ENCODE assay signal across 8 cellular contexts in the genomic region with DNA sequence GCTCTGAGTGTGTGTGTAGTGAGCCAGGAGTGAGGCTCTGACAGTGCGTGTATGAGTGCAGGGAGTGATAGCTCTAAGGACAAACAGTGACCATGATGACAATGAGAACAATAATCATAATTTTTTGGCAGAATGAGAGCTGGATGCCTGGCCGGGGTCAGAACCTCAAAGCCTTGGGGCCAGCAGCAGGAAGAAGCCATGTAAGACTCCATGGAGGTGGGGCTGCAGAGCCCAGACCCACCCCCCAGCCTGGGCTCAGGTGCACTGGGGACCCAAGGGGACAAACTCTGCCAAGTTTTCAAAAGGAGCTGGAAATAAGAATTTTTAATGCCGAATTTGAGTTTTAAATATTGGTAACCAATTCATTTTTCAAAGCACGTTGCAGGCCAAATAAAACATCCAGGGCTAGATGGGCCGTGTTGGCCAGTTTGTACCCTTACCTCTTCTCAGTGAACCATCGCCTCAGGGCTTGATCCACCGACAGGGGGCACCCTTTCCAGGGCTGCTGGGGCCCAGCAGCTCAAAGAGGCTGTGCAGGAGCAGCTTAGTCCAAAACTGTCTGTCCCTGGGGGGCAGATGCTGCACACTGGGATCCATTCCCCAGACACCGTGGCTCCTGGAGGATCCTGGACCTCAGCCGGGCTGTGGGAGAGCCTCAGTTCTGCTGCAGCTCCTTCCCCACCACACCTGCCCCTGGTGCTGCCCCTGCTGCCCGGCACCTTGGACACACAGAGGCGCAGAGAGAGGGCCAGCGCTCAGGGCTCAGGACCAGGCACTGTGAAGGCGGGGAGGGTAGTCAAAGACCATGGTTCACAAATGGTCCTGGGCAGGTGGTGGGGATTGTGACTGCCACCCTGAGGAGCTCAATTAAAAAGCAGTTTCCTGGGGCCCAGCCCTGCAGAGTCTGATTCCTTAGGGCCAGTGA.
A peak's percentile ranks its signal among the peaks of the same experiment; 100 is the strongest.
DNase-seq lines count a peak whose midpoint lies in the region; ATAC-seq and TF ChIP-seq lines count a peak whose summit lies in the region.

No MANE protein-coding gene starts in this region.

- no peaks in the 10 kb centered on the region for H3K79me2 ChIP-seq in OCI-LY3 (ENCODE audit: low read length)
- no peaks in the 10 kb centered on the region for H3K79me2 ChIP-seq in fibroblast of lung (ENCODE audit: control insufficient read depth, insufficient read depth, low read length)

- 50 to 60% methylated on average over 8 to 13 of the region's 13 CpGs for WGBS in upper lobe of left lung, 2 donors

- H3K4me1 ChIP-seq in OCI-LY3 (ENCODE audit: low read length) = no peaks in the 10 kb centered on the region
- H3K4me1 ChIP-seq in fibroblast of lung (ENCODE audit: control insufficient read depth, extremely low read depth, insufficient read depth, low read length) = no peaks in the 10 kb centered on the region
- no peaks in the 10 kb centered on the region for H3K4me1 ChIP-seq in upper lobe of left lung

- H3K27ac ChIP-seq in OCI-LY3 (ENCODE audit: low read length) (no peak overlapping the region), fibroblast of lung (ENCODE audit: insufficient read depth, low read length) (no peak overlapping the region), upper lobe of left lung (no peak overlapping the region)

- no peak overlapping the region for H3K4me3 ChIP-seq in OCI-LY3 (ENCODE audit: low read length)
- no peak overlapping the region for H3K4me3 ChIP-seq in fibroblast of lung (replicated peaks in 1 of 4; ENCODE audit: control extremely low read depth in 1 of 4, insufficient read depth in 1 of 4, low read depth in 3 of 4, low read length in 4 of 4)
- H3K4me3 ChIP-seq in upper lobe of left lung = no peak overlapping the region

- H2AFZ ChIP-seq in OCI-LY3 (ENCODE audit: low read depth, low read length) = no peak overlapping the region
- H2AFZ ChIP-seq in fibroblast of lung (ENCODE audit: low read length) = no peak overlapping the region

- no peaks in the 10 kb centered on the region for H3K36me3 ChIP-seq in OCI-LY3 (replicated peaks; ENCODE audit: low read depth, low read length)
- no peaks in the 10 kb centered on the region for H3K36me3 ChIP-seq in fibroblast of lung (ENCODE audit: control insufficient read depth, insufficient read depth, low read length)
- H3K36me3 ChIP-seq in upper lobe of left lung = no peaks in the 10 kb centered on the region

- H4K20me1 ChIP-seq in OCI-LY3 (ENCODE audit: insufficient read depth, low read length) (no peaks in the 10 kb centered on the region), fibroblast of lung (ENCODE audit: control insufficient read depth, extremely low read depth, insufficient read depth, low read length) (no peaks in the 10 kb centered on the region)

- no peak overlapping the region for H3K9ac ChIP-seq in OCI-LY3 (ENCODE audit: low read length)
- H3K9ac ChIP-seq in fibroblast of lung (ENCODE audit: insufficient read depth, low read length) = no peak overlapping the region

- H3K4me2 ChIP-seq in OCI-LY3 (ENCODE audit: low read length) (no peak overlapping the region), fibroblast of lung (ENCODE audit: extremely low read depth, insufficient read depth, low read length) (no peak overlapping the region)

- ATAC-seq in upper lobe of left lung (ENCODE audit: low FRiP score in 2 of 2) = peak in 1 of 2 donors; percentile 4
- no peak for ATAC-seq in GM19023 (IDR thresholded peaks at IDR 0.05; ENCODE audit: unreplicated experiment)
- no peak for ATAC-seq in HG02981 (IDR thresholded peaks at IDR 0.05; ENCODE audit: unreplicated experiment)

- TF ChIP-seq EP300 in upper lobe of left lung (IDR thresholded peaks at IDR 0.05) = no peak

- TF ChIP-seq CTCF in OCI-LY3 (IDR thresholded peaks at IDR 0.05; ENCODE audit: low read depth, low read length) = peak; percentile 46
- peak; percentile 5 to 18 for TF ChIP-seq CTCF in fibroblast of lung (conservative IDR thresholded peaks at IDR 0.05 in 1 of 2, IDR thresholded peaks at IDR 0.05 in 1 of 2; ENCODE audit: low read depth in 1 of 2, low read length in 2 of 2)
- peak in 4 of 6 experiments; percentile 35 to 53 (median 44) for TF ChIP-seq CTCF in upper lobe of left lung (IDR thresholded peaks at IDR 0.05)

- DNase-seq in stimulated activated CD4-positive, alpha-beta T cell treated with anti-CD3 and anti-CD28 coated beads, Interleukin-15, amount 100 ng/mL, for 24 hours = peak; percentile 46
- DNase-seq in stimulated activated CD4-positive, alpha-beta T cell treated with anti-CD3 and anti-CD28 coated beads, Interleukin-4, amount 100 ng/mL, for 4 hours = no peak
- DNase-seq in fibroblast of lung (ENCODE audit: low read depth in 2 of 2) (no peak), upper lobe of left lung (no peak)
- no peak for DNase-seq in stimulated activated naive CD4-positive, alpha-beta T cell treated with Interleukin-2 at 50 U/mL for 16 hours (lab: John Stamatoyannopoulos, UW)

- TF ChIP-seq POLR2A in upper lobe of left lung (IDR thresholded peaks at IDR 0.05) = no peak

- H3K27me3 ChIP-seq in OCI-LY3 (ENCODE audit: low read depth, low read length) (0 out of 2 replicates have a peak, but pooled peaks cover 12% of the 10 kb centered on the region), fibroblast of lung (ENCODE audit: control insufficient read depth, insufficient read depth, low read length) (no peaks in the 10 kb centered on the region), upper lobe of left lung (no peaks in the 10 kb centered on the region)

- H3K9me3 ChIP-seq in OCI-LY3 (ENCODE audit: insufficient read depth, low read length) (no peaks in the 10 kb centered on the region), fibroblast of lung (ENCODE audit: control insufficient read depth, insufficient read depth, low read depth, low read length) (no peaks in the 10 kb centered on the region), upper lobe of left lung (peaks cover 0 to 6% (median 3%) of the 10 kb centered on the region in 4 donors)
